ENCODE assay signal across 9 cellular contexts in genomic region chr17:42193216-42194132, GRCh38. TPM values are rescaled to one million over a fixed set of nuclear protein-coding genes. Genes with fewer than 3 reads are reported as not detected.
DNase-seq lines count a peak whose midpoint lies in the region; ATAC-seq and TF ChIP-seq lines count a peak whose summit lies in the region.
"Had no signal": no experiment of that assay in that cellular context is flagged by ENCODE, and none has a peak within 500 bp of the region (broad histone marks: within the 10 kb centered on the region; RNA-seq: fewer than 3 reads in every experiment).

No MANE protein-coding gene starts in this region.

- H3K27ac ChIP-seq in lower lobe of right lung (peak overlapping the region; percentile 91), upper lobe of left lung (peak overlapping the region; percentile 80 to 93 (median 90))

- peaks cover 25% of the 10 kb centered on the region for H3K4me1 ChIP-seq in lower lobe of right lung
- peaks cover 16 to 24% (median 19%) of the 10 kb centered on the region in 4 donors for H3K4me1 ChIP-seq in upper lobe of left lung

- H3K27me3 Mint-ChIP-seq in activated CD8-positive, alpha-beta memory T cell treated with anti-CD3 and anti-CD28 coated beads, Interleukin-2, amount 10 ng/mL, durations not matched to agents 7 days and 5 days, result no peaks in the 10 kb centered on the region

- H3K27me3 ChIP-seq in lower lobe of right lung (ENCODE audit: low read depth) (no peaks in the 10 kb centered on the region), upper lobe of left lung (no peaks in the 10 kb centered on the region)

- H3K9me3 ChIP-seq in lower lobe of right lung, result no peaks in the 10 kb centered on the region
- H3K9me3 ChIP-seq in upper lobe of left lung, result no peaks in the 10 kb centered on the region

- peaks cover 22% of the 10 kb centered on the region for H3K4me1 Mint-ChIP-seq in activated CD8-positive, alpha-beta memory T cell treated with anti-CD3 and anti-CD28 coated beads, Interleukin-2, amount 10 ng/mL, durations not matched to agents 7 days and 5 days

- DNase-seq in activated CD8-positive, alpha-beta memory T cell treated with anti-CD3 and anti-CD28 coated beads, Interleukin-2, amount 10 ng/mL, durations not matched to agents 7 days and 5 days, result no peak
- DNase-seq in activated CD8-positive, alpha-beta memory T cell treated with anti-CD3 and anti-CD28 coated beads, Interleukin-2, amount 50 U/mL, for 48 hours, result no peak
- DNase-seq in astrocyte of the cerebellum (ENCODE audit: low read depth) (no peak), lower lobe of right lung (no peak), upper lobe of left lung (no peak), NCI-H2107 (lab: John Stamatoyannopoulos, UW) (no peak), NCI-H2196 (lab: John Stamatoyannopoulos, UW; ENCODE audit: unreplicated experiment) (no peak), GOT3 (lab: John Stamatoyannopoulos, UW) (no peak)

- no peak for TF ChIP-seq POLR2A in upper lobe of left lung (IDR thresholded peaks at IDR 0.05)

- H3K4me3 ChIP-seq in astrocyte of the cerebellum (ENCODE audit: low read depth, low read length), result peak overlapping the region; percentile 48
- H3K4me3 ChIP-seq in lower lobe of right lung, result peak overlapping the region; percentile 90
- peak overlapping the region; percentile 74 to 89 (median 76) for H3K4me3 ChIP-seq in upper lobe of left lung

- CTCF ChIA-PET in activated CD8-positive, alpha-beta memory T cell treated with anti-CD3 and anti-CD28 coated beads, Interleukin-2, amount 10 ng/mL, durations not matched to agents 7 days and 5 days (lab: Charles Lee), result interaction anchor here (1.0 to 4.0 kb wide), 9 partner anchors 8 to 407 kb away, joined by 3 to 26 read pairs (median 4); partner anchors contain the start of genes HCRT, JUP and KCNH4

- TF ChIP-seq EP300 in upper lobe of left lung (IDR thresholded peaks at IDR 0.05), result no peak

- in situ Hi-C loops in astrocyte of the cerebellum (cut with HindIII; ENCODE audit: low sequenced_read_pairs), result no loop called here

- H3K9me3 Mint-ChIP-seq in activated CD8-positive, alpha-beta memory T cell treated with anti-CD3 and anti-CD28 coated beads, Interleukin-2, amount 10 ng/mL, durations not matched to agents 7 days and 5 days (ENCODE audit: low read depth), result no peaks in the 10 kb centered on the region

- peak overlapping the region; percentile 92 for H3K27ac Mint-ChIP-seq in activated CD8-positive, alpha-beta memory T cell treated with anti-CD3 and anti-CD28 coated beads, Interleukin-2, amount 10 ng/mL, durations not matched to agents 7 days and 5 days

- peaks cover 1% of the 10 kb centered on the region for H3K36me3 Mint-ChIP-seq in activated CD8-positive, alpha-beta memory T cell treated with anti-CD3 and anti-CD28 coated beads, Interleukin-2, amount 10 ng/mL, durations not matched to agents 7 days and 5 days

- peak overlapping the region; percentile 95 for H3K4me3 Mint-ChIP-seq in activated CD8-positive, alpha-beta memory T cell treated with anti-CD3 and anti-CD28 coated beads, Interleukin-2, amount 10 ng/mL, durations not matched to agents 7 days and 5 days

- TF ChIP-seq CTCF in astrocyte of the cerebellum (IDR thresholded peaks at IDR 0.05; ENCODE audit: low read depth, low read length, missing control alignments) (no peak), lower lobe of right lung (IDR thresholded peaks at IDR 0.05) (no peak), upper lobe of left lung (IDR thresholded peaks at IDR 0.05) (no peak)

- intact Hi-C loops in lower lobe of right lung (cut with DNase I), result no loop called here

- ATAC-seq in activated CD8-positive, alpha-beta memory T cell treated with anti-CD3 and anti-CD28 coated beads, Interleukin-2, amount 10 ng/mL, durations not matched to agents 7 days and 5 days, result peak; percentile 32
- ATAC-seq in lower lobe of right lung, result peak; percentile 2 to 28
- ATAC-seq in upper lobe of left lung (ENCODE audit: low FRiP score in 2 of 2), result peak in 1 of 2 donors; percentile 16

- 54 to 65% methylated on average over 10 to 14 of the region's 15 CpGs for WGBS in upper lobe of left lung, 2 donors

- H3K36me3 ChIP-seq in lower lobe of right lung (no peaks in the 10 kb centered on the region), upper lobe of left lung (peaks cover 0 to 10% (median 0%) of the 10 kb centered on the region in 4 donors)

RNA-seq across cellular contexts. Expression of gene GHDC, which starts 0.8 kb away (rescaled TPM):
- 10 to 100 TPM; 17.0 to 18.0 TPM for total RNA-seq in activated CD8-positive, alpha-beta memory T cell treated with anti-CD3 and anti-CD28 coated beads, Interleukin-2, amount 10 ng/mL, durations not matched to agents 7 days and 5 days
- total RNA-seq in lower lobe of right lung (33.4 TPM), upper lobe of left lung (10 to 100 TPM; 24.3 to 40.9 (median 33.0) TPM)

RNA-seq across cellular contexts. Expression of gene HCRT, which starts 8.2 kb away (rescaled TPM):
- total RNA-seq in activated CD8-positive, alpha-beta memory T cell treated with anti-CD3 and anti-CD28 coated beads, Interleukin-2, amount 10 ng/mL, durations not matched to agents 7 days and 5 days, result not detected
- total RNA-seq in lower lobe of right lung, result not detected
- not detected for total RNA-seq in upper lobe of left lung
- total RNA-seq: pulmonary artery endothelial cell had no signal

RNA-seq across cellular contexts. Expression of gene KCNH4, which starts 12.5 kb away (rescaled TPM):
- under 1 TPM; 0.09 to 0.56 TPM for total RNA-seq in activated CD8-positive, alpha-beta memory T cell treated with anti-CD3 and anti-CD28 coated beads, Interleukin-2, amount 10 ng/mL, durations not matched to agents 7 days and 5 days
- total RNA-seq in lower lobe of right lung (0.09 TPM), upper lobe of left lung (under 1 TPM in 2 of 6 donors, not detected in 4; under 0.01 to 0.27 TPM)
- total RNA-seq: pulmonary artery endothelial cell had no signal

RNA-seq across cellular contexts. Expression of gene RAB5C, which starts 38.7 kb away (rescaled TPM):
- 10 to 100 TPM; 86.9 to 99.4 TPM for total RNA-seq in activated CD8-positive, alpha-beta memory T cell treated with anti-CD3 and anti-CD28 coated beads, Interleukin-2, amount 10 ng/mL, durations not matched to agents 7 days and 5 days
- total RNA-seq in lower lobe of right lung (153 TPM), upper lobe of left lung (100 to 1,000 TPM in 3 of 6 donors, 10 to 100 TPM in 3; 57.6 to 183 (median 133) TPM)
